Comparison of ENCODE assay signal across 1 cellular context in the genomic region with DNA sequence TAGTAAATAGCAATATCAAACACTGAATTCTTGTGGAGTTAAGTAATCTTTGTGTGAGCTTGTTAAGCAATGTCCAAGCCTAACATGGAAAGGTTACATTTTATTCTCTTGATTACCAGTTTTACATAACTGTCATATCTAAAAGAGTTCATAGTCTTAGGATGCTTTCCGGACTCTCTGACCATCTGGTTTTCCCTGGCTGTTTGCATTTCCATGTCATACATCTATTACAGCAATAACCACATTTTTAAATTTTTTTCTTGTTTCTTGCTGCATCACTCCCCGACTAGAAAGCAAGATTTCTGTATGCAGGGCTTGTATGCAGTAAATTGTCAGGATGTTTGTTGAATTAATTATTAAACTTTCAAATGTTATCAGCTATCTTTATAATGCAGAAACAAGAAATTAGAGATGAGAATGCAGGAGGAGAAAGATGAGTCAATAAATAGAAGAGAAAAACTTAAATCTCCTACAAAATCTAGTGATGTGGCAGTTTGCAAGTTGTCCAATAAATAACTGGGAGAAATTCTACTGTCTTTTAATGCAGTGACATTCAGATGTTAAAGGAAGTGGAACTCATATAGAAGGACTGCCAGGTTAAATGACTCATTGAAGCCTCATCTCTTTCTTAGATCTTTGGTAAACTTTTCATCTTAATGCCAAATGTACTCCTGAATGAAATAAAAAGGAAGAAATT.
TF ChIP-seq lines count a peak whose summit lies in the region.

No MANE protein-coding gene starts in this region.

TF ChIP-seq in A549, 52 proteins besides CTCF, POLR2A, EP300 and RAD21 (continued from another document):
- TF ChIP-seq, protein P1, sequence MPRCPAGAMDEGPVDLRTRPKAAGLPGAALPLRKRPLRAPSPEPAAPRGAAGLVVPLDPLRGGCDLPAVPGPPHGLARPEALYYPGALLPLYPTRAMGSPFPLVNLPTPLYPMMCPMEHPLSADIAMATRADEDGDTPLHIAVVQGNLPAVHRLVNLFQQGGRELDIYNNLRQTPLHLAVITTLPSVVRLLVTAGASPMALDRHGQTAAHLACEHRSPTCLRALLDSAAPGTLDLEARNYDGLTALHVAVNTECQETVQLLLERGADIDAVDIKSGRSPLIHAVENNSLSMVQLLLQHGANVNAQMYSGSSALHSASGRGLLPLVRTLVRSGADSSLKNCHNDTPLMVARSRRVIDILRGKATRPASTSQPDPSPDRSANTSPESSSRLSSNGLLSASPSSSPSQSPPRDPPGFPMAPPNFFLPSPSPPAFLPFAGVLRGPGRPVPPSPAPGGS (IDR thresholded peaks at IDR 0.05), result peak; percentile 92
TF ChIP-seq in A549: peak in this region for 11.
